In genomic region chr12:123106640-123107359, GRCh38 we compare ENCODE assay signal across 8 cellular contexts. TPM values are rescaled to one million over a fixed set of nuclear protein-coding genes. Genes with fewer than 3 reads are reported as not detected.
DNase-seq lines count a peak whose midpoint lies in the region; ATAC-seq and TF ChIP-seq lines count a peak whose summit lies in the region.

No MANE protein-coding gene starts in this region.

- H3K27ac ChIP-seq in lung (ENCODE audit: low read depth in 1 of 2, low read length in 1 of 2): peak overlapping the region; percentile 69 to 78
- peak overlapping the region; percentile 67 for H3K27ac ChIP-seq in temporal lobe (ENCODE audit: low read depth, low read length)

- peaks cover 17 to 49% of the 10 kb centered on the region in 2 donors for H3K4me1 ChIP-seq in lung (ENCODE audit: control insufficient read depth in 2 of 2, insufficient read depth in 2 of 2, low read length in 2 of 2)

- TF ChIP-seq CTCF in lung (IDR thresholded peaks at IDR 0.05; ENCODE audit: control extremely low read depth, extremely low read depth): no peak

- H3K36me3 ChIP-seq in lung (ENCODE audit: control insufficient read depth in 2 of 2, insufficient read depth in 2 of 2, low read length in 2 of 2): peaks cover 0 to 11% of the 10 kb centered on the region in 2 donors

- WGBS in lung, 2 donors: 26 to 51% methylated on average over 9 of the region's 9 CpGs

- no peaks in the 10 kb centered on the region for H3K27me3 ChIP-seq in lung (ENCODE audit: control insufficient read depth, insufficient read depth)

- H3K9me3 ChIP-seq in lung (ENCODE audit: control insufficient read depth in 2 of 2, insufficient read depth in 1 of 2, low read length in 1 of 2): no peaks in the 10 kb centered on the region

- ATAC-seq in lung (ENCODE audit: insufficient read depth, low FRiP score): no peak
- ATAC-seq in HG03469 (IDR thresholded peaks at IDR 0.05; ENCODE audit: unreplicated experiment): no peak

- peak; percentile 37 for DNase-seq in CD1c-positive myeloid dendritic cell (ENCODE audit: extremely low spot score)
- peak; percentile 67 to 69 for DNase-seq in NOMO-1 (lab: John Stamatoyannopoulos, UW; ENCODE audit: unreplicated experiment in 2 of 2)
- peak; percentile 60 for DNase-seq in activated T-cell treated with anti-CD3 and anti-CD28 coated beads, Interleukin-2, amount 50 U/mL, for 1 hour
- DNase-seq in lung (ENCODE audit: low spot score): peak; percentile 42
- no peak for DNase-seq in NCI-H526 treated with DMSO at 0.1 percent for 48 hours (lab: John Stamatoyannopoulos, UW)
- no peak for DNase-seq in NCI-H2227 (lab: John Stamatoyannopoulos, UW; ENCODE audit: unreplicated experiment)

- H3K4me3 ChIP-seq in lung: no peak overlapping the region

RNA-seq across cellular contexts. Expression of gene PITPNM2, which starts 44.1 kb away (rescaled TPM):
- total RNA-seq in lung (10 to 100 TPM; 19.6 to 37.8 TPM), temporal lobe (8.4 TPM)
- 10 to 100 TPM in 1 of 2 donors, 1 to 10 TPM in 1; 8.9 to 12.9 TPM for polyA plus RNA-seq in lung

Comparison
In these comparisons a context has a peak if more than half of its experiments do, and no peak if none do; other contexts are left out.
1. DNase-seq: peak in CD1c-positive myeloid dendritic cell (single experiment), NOMO-1 (2 of 2), activated T-cell treated with anti-CD3 and anti-CD28 coated beads, Interleukin-2, amount 50 U/mL, for 1 hour (single experiment) and lung (single experiment); none in NCI-H526 treated with DMSO at 0.1 percent for 48 hours (single experiment) and NCI-H2227 (single experiment).